Comparison of ENCODE assay signal across 27 cellular contexts in genomic region chr10:57168703-57169240, GRCh38.
"Had no signal": no experiment of that assay in that cellular context is flagged by ENCODE, and none has a peak within 500 bp of the region (broad histone marks: within the 10 kb centered on the region; RNA-seq: fewer than 3 reads in every experiment).

No MANE protein-coding gene starts in this region.

- H3K27ac Mint-ChIP-seq: activated CD8-positive, alpha-beta T cell treated with anti-CD3 and anti-CD28 coated beads, Interleukin-2, amount 10 ng/mL, durations not matched to agents 7 days and 5 days; activated naive CD4-positive, alpha-beta T cell treated with anti-CD3 and anti-CD28 coated beads, Interleukin-2, amount 50 U/mL, for 72 hours; activated naive CD8-positive, alpha-beta T cell treated with anti-CD3 and anti-CD28 coated beads, Interleukin-2, amount 50 U/mL, for 24 hours had no signal

- H3K4me3 Mint-ChIP-seq: activated CD8-positive, alpha-beta T cell treated with anti-CD3 and anti-CD28 coated beads, Interleukin-2, amount 10 ng/mL, durations not matched to agents 7 days and 5 days; activated naive CD8-positive, alpha-beta T cell treated with anti-CD3 and anti-CD28 coated beads, Interleukin-2, amount 50 U/mL, for 24 hours had no signal

- H3K4me1 ChIP-seq: ascending aorta, body of pancreas had no signal

- H3K4me3 ChIP-seq: ascending aorta, body of pancreas, MG63, SK-N-MC had no signal

- DNase-seq: activated CD4-positive, alpha-beta T cell treated with anti-CD3 and anti-CD28 coated beads for 4 hours; activated CD4-positive, CD25-positive, alpha-beta regulatory T cell; activated CD8-positive, alpha-beta memory T cell treated with anti-CD3 and anti-CD28 coated beads, Interleukin-2, amount 50 U/mL, for 48 hours; activated CD8-positive, alpha-beta T cell treated with anti-CD3 and anti-CD28 coated beads, Interleukin-2, amount 10 ng/mL, durations not matched to agents 7 days and 5 days; activated naive CD4-positive, alpha-beta T cell treated with Interleukin-2 at 50 U/mL for 16 hours; activated naive CD8-positive, alpha-beta T cell treated with anti-CD3 and anti-CD28 coated beads, Interleukin-2, amount 50 U/mL, for 24 hours; activated T-cell treated with anti-CD3 and anti-CD28 coated beads, Interleukin-2, amount 50 U/mL, for 1 hour; amniotic stem cell; body of pancreas; central memory CD4-positive, alpha-beta T cell; MG63; MV-4-11; NCI-H1092 treated with DMSO at 0.1 percent for 48 hours; NCI-H1436; NCI-H1694 treated with DMSO at 0.1 percent for 48 hours; NCI-H2029 treated with DMSO at 0.1 percent for 48 hours; NCI-H345; NCI-H510A treated with DMSO at 0.1 percent for 48 hours; NCI-H774; SIG-M5; T-helper 1 cell had no signal

- ATAC-seq: activated CD8-positive, alpha-beta T cell treated with anti-CD3 and anti-CD28 coated beads, Interleukin-2, amount 10 ng/mL, durations not matched to agents 7 days and 5 days; activated naive CD4-positive, alpha-beta T cell treated with anti-CD3 and anti-CD28 coated beads, Interleukin-2, amount 50 U/mL, for 72 hours; activated naive CD8-positive, alpha-beta T cell treated with anti-CD3 and anti-CD28 coated beads, Interleukin-2, amount 50 U/mL, for 24 hours; body of pancreas had no signal

- H3K9me3 ChIP-seq: ascending aorta, body of pancreas, MG63 had no signal

- H3K4me1 Mint-ChIP-seq: activated naive CD8-positive, alpha-beta T cell treated with anti-CD3 and anti-CD28 coated beads, Interleukin-2, amount 50 U/mL, for 24 hours had no signal

- H3K27me3 Mint-ChIP-seq: activated naive CD8-positive, alpha-beta T cell treated with anti-CD3 and anti-CD28 coated beads, Interleukin-2, amount 50 U/mL, for 24 hours had no signal

- H3K27me3 ChIP-seq: ascending aorta, body of pancreas, MG63 had no signal

- H3K27ac ChIP-seq: ascending aorta, body of pancreas, SK-N-MC, VCaP had no signal

- H3K36me3 ChIP-seq: ascending aorta, MG63 had no signal

- FAIRE-seq: bronchial epithelial cell, RCC 7860 had no signal
